Comparison of ENCODE assay signal across 8 cellular contexts in the genomic region with DNA sequence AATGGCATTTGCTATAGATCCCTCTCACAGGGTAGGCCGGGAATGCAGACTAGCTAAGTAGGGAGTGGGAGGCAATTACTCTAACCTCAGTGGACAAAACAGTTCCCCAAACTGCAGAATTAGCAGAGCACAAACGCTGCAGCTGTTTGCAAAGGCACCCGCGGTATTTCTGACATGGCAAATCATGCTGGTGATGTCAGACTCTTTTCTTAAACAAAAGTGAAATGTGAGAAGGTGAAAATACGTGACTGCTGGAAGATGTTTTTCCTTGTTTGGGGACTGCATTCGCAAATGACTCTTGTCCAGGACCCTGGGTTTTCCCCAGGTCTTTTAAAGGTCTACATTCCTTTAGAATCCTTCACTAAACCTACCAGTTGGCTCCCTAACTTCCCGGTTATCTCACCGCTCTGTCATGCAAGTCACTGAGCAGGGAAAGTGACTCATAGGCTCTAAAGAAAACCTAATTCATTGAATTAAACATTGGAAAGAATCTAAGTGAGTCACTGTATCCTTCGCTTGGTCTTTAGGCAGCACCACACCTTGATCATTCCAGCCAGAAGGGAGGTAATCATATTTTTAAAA.
DNase-seq lines count a peak whose midpoint lies in the region; ATAC-seq, FAIRE-seq and TF ChIP-seq lines count a peak whose summit lies in the region.

No MANE protein-coding gene starts in this region.

- H3K27me3 ChIP-seq in bronchial epithelial cell (ENCODE audit: control insufficient read depth, insufficient read depth, low read length) (no peaks in the 10 kb centered on the region), upper lobe of right lung (no peaks in the 10 kb centered on the region)

- intact Hi-C loops in upper lobe of right lung (cut with DNase I) = no loop called here

- no peak for FAIRE-seq in bronchial epithelial cell (lab: Jason Lieb, UNC)

- H3K36me3 ChIP-seq in bronchial epithelial cell (ENCODE audit: control insufficient read depth, insufficient read depth, low read length) (no peaks in the 10 kb centered on the region), upper lobe of right lung (no peaks in the 10 kb centered on the region)

- peaks cover 11% of the 10 kb centered on the region for H3K4me1 ChIP-seq in upper lobe of right lung

- DNase-seq in NCI-H2107 (lab: John Stamatoyannopoulos, UW) (peak; percentile 49), bronchial epithelial cell (ENCODE audit: low read depth) (peak; percentile 100), left kidney (ENCODE audit: low read depth, low spot score) (peak; percentile 74), upper lobe of right lung (no peak), NCI-H524 treated with DMSO at 0.1 percent for 48 hours (lab: John Stamatoyannopoulos, UW) (no peak), NCI-H82 (lab: John Stamatoyannopoulos, UW) (no peak)
- DNase-seq in stimulated activated naive CD8-positive, alpha-beta T cell treated with anti-CD3 and anti-CD28 coated beads, Interleukin-15, Interleukin-2, amounts not matched to agents 100 U/mL and 50 U/mL, for 24 hours = no peak

- peak overlapping the region; percentile 14 for H3K27ac ChIP-seq in upper lobe of right lung

- ATAC-seq in GM18868 (IDR thresholded peaks at IDR 0.05; ENCODE audit: unreplicated experiment) (peak; percentile 55), upper lobe of right lung (peak; percentile 78)
- no peak for ATAC-seq in stimulated activated naive CD8-positive, alpha-beta T cell treated with anti-CD3 and anti-CD28 coated beads, Interleukin-15, Interleukin-2, amounts not matched to agents 100 U/mL and 50 U/mL, for 24 hours

- H3K4me3 ChIP-seq in bronchial epithelial cell (ENCODE audit: low read depth, low read length) (no peak overlapping the region), upper lobe of right lung (peak overlapping the region; percentile 9)

- no peak for TF ChIP-seq CTCF in bronchial epithelial cell (IDR thresholded peaks at IDR 0.05; ENCODE audit: insufficient read depth, low read length, severe bottlenecking)
- TF ChIP-seq CTCF in upper lobe of right lung (IDR thresholded peaks at IDR 0.05) = no peak

- no peaks in the 10 kb centered on the region for H3K9me3 ChIP-seq in upper lobe of right lung

Comparison
In these comparisons a context has a peak if more than half of its experiments do, and no peak if none do; other contexts are left out.
1. DNase-seq: peak in NCI-H2107 (single experiment), bronchial epithelial cell (single experiment) and left kidney (single experiment); none in upper lobe of right lung (single experiment), NCI-H524 treated with DMSO at 0.1 percent for 48 hours (single experiment), stimulated activated naive CD8-positive, alpha-beta T cell treated with anti-CD3 and anti-CD28 coated beads, Interleukin-15, Interleukin-2, amounts not matched to agents 100 U/mL and 50 U/mL, for 24 hours (single experiment) and NCI-H82 (single experiment).